In the genomic region with DNA sequence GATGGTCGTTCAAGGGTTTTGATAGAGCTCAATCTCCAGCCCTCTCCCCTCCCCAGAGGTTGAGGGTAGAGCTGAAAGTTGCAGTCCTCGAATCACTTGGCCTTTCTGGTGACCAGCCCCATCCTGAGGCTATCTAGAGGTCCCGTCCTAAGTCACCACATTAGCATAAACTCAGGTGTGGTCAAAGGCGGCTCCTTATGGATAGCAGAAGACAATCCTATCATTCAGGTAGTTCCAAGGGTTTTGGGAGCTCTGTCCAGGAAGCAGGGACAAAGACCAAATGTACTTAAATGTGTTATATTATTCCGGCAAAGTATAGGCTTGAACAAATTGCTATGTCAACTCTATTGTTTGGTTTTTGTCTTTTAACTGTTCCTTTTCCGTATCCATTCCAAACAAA, we compare ENCODE assay signal across 2 cellular contexts.
TF ChIP-seq lines count a peak whose summit lies in the region.

No MANE protein-coding gene starts in this region.

TF ChIP-seq in liver, 16 proteins besides CTCF, POLR2A, EP300 and RAD21:
- TF ChIP-seq, protein P1, sequence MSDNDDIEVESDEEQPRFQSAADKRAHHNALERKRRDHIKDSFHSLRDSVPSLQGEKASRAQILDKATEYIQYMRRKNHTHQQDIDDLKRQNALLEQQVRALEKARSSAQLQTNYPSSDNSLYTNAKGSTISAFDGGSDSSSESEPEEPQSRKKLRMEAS (IDR thresholded peaks at IDR 0.05): no peak
- no peak for TF ChIP-seq FOXA2 (IDR thresholded peaks at IDR 0.05)
- TF ChIP-seq YY1 (IDR thresholded peaks at IDR 0.05): no peak
- TF ChIP-seq FOXA1 (IDR thresholded peaks at IDR 0.05): no peak
- no peak for TF ChIP-seq HNF4A (conservative IDR thresholded peaks at IDR 0.05)
- TF ChIP-seq, protein P2, sequence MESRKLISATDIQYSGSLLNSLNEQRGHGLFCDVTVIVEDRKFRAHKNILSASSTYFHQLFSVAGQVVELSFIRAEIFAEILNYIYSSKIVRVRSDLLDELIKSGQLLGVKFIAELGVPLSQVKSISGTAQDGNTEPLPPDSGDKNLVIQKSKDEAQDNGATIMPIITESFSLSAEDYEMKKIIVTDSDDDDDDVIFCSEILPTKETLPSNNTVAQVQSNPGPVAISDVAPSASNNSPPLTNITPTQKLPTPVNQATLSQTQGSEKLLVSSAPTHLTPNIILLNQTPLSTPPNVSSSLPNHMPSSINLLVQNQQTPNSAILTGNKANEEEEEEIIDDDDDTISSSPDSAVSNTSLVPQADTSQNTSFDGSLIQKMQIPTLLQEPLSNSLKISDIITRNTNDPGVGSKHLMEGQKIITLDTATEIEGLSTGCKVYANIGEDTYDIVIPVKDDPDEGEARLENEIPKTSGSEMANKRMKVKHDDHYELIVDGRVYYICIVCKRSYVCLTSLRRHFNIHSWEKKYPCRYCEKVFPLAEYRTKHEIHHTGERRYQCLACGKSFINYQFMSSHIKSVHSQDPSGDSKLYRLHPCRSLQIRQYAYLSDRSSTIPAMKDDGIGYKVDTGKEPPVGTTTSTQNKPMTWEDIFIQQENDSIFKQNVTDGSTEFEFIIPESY (IDR thresholded peaks at IDR 0.05): no peak
- no peak for TF ChIP-seq JUND (IDR thresholded peaks at IDR 0.05)
- no peak for TF ChIP-seq GABPA (IDR thresholded peaks at IDR 0.05 in 1 of 2, conservative IDR thresholded peaks at IDR 0.05 in 1 of 2)
- TF ChIP-seq NR2F2 (IDR thresholded peaks at IDR 0.05): no peak
- TF ChIP-seq, protein P3, sequence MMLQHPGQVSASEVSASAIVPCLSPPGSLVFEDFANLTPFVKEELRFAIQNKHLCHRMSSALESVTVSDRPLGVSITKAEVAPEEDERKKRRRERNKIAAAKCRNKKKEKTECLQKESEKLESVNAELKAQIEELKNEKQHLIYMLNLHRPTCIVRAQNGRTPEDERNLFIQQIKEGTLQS (IDR thresholded peaks at IDR 0.05): no peak
- no peak for TF ChIP-seq HNF4G (IDR thresholded peaks at IDR 0.05)
- no peak for TF ChIP-seq EGR1 (IDR thresholded peaks at IDR 0.05; ENCODE audit: low read depth in 2 of 2)
- TF ChIP-seq SP1 (IDR thresholded peaks at IDR 0.05): no peak

TF ChIP-seq in HepG2, 621 proteins besides CTCF, POLR2A, EP300 and RAD21:
- TF ChIP-seq ZNF569 (CRISPR knock-in tag; IDR thresholded peaks at IDR 0.05; ENCODE audit: borderline replicate concordance) (no peak), FOXA3 (CRISPR knock-in tag; IDR thresholded peaks at IDR 0.05) (no peak), MIER3 (CRISPR knock-in tag; IDR thresholded peaks at IDR 0.05; ENCODE audit: borderline replicate concordance) (no peak), MAFG (CRISPR knock-in tag; IDR thresholded peaks at IDR 0.05) (no peak), ZSCAN22 (CRISPR knock-in tag; IDR thresholded peaks at IDR 0.05) (no peak), ATF7-NPFF (CRISPR knock-in tag; IDR thresholded peaks at IDR 0.05; ENCODE audit: low read depth) (no peak), CREM (IDR thresholded peaks at IDR 0.05) (no peak), CREM (CRISPR knock-in tag; IDR thresholded peaks at IDR 0.05) (no peak), ZKSCAN1 (IDR thresholded peaks at IDR 0.05; ENCODE audit: low read length) (no peak), ZNF607 (CRISPR knock-in tag; IDR thresholded peaks at IDR 0.05; ENCODE audit: borderline replicate concordance) (no peak), ZNF83 (CRISPR knock-in tag; IDR thresholded peaks at IDR 0.05; ENCODE audit: borderline replicate concordance) (no peak), U2AF1 (optimal IDR thresholded peaks at IDR 0.05; ENCODE audit: low read depth, low read length) (no peak), ZNF737 (CRISPR knock-in tag; IDR thresholded peaks at IDR 0.05; ENCODE audit: borderline replicate concordance) (no peak), RBM39 (IDR thresholded peaks at IDR 0.05; ENCODE audit: low read depth, low read length, poor library complexity, severe bottlenecking) (no peak), MLLT10 (CRISPR knock-in tag; IDR thresholded peaks at IDR 0.05) (no peak), SRSF9 (IDR thresholded peaks at IDR 0.05; ENCODE audit: borderline replicate concordance, insufficient read depth, low read depth, low read length, poor library complexity, severe bottlenecking) (no peak)
- TF ChIP-seq, protein P4, sequence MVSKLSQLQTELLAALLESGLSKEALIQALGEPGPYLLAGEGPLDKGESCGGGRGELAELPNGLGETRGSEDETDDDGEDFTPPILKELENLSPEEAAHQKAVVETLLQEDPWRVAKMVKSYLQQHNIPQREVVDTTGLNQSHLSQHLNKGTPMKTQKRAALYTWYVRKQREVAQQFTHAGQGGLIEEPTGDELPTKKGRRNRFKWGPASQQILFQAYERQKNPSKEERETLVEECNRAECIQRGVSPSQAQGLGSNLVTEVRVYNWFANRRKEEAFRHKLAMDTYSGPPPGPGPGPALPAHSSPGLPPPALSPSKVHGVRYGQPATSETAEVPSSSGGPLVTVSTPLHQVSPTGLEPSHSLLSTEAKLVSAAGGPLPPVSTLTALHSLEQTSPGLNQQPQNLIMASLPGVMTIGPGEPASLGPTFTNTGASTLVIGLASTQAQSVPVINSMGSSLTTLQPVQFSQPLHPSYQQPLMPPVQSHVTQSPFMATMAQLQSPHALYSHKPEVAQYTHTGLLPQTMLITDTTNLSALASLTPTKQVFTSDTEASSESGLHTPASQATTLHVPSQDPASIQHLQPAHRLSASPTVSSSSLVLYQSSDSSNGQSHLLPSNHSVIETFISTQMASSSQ (IDR thresholded peaks at IDR 0.05; ENCODE audit: low read depth): no peak
- TF ChIP-seq, protein P4 (CRISPR knock-in tag; IDR thresholded peaks at IDR 0.05; ENCODE audit: borderline replicate concordance): no peak
- TF ChIP-seq, protein P5, sequence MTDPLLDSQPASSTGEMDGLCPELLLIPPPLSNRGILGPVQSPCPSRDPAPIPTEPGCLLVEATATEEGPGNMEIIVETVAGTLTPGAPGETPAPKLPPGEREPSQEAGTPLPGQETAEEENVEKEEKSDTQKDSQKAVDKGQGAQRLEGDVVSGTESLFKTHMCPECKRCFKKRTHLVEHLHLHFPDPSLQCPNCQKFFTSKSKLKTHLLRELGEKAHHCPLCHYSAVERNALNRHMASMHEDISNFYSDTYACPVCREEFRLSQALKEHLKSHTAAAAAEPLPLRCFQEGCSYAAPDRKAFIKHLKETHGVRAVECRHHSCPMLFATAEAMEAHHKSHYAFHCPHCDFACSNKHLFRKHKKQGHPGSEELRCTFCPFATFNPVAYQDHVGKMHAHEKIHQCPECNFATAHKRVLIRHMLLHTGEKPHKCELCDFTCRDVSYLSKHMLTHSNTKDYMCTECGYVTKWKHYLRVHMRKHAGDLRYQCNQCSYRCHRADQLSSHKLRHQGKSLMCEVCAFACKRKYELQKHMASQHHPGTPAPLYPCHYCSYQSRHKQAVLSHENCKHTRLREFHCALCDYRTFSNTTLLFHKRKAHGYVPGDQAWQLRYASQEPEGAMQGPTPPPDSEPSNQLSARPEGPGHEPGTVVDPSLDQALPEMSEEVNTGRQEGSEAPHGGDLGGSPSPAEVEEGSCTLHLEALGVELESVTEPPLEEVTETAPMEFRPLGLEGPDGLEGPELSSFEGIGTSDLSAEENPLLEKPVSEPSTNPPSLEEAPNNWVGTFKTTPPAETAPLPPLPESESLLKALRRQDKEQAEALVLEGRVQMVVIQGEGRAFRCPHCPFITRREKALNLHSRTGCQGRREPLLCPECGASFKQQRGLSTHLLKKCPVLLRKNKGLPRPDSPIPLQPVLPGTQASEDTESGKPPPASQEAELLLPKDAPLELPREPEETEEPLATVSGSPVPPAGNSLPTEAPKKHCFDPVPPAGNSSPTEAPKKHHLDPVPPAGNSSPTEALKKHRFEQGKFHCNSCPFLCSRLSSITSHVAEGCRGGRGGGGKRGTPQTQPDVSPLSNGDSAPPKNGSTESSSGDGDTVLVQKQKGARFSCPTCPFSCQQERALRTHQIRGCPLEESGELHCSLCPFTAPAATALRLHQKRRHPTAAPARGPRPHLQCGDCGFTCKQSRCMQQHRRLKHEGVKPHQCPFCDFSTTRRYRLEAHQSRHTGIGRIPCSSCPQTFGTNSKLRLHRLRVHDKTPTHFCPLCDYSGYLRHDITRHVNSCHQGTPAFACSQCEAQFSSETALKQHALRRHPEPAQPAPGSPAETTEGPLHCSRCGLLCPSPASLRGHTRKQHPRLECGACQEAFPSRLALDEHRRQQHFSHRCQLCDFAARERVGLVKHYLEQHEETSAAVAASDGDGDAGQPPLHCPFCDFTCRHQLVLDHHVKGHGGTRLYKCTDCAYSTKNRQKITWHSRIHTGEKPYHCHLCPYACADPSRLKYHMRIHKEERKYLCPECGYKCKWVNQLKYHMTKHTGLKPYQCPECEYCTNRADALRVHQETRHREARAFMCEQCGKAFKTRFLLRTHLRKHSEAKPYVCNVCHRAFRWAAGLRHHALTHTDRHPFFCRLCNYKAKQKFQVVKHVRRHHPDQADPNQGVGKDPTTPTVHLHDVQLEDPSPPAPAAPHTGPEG (CRISPR knock-in tag; IDR thresholded peaks at IDR 0.05): no peak
- TF ChIP-seq, protein P6, sequence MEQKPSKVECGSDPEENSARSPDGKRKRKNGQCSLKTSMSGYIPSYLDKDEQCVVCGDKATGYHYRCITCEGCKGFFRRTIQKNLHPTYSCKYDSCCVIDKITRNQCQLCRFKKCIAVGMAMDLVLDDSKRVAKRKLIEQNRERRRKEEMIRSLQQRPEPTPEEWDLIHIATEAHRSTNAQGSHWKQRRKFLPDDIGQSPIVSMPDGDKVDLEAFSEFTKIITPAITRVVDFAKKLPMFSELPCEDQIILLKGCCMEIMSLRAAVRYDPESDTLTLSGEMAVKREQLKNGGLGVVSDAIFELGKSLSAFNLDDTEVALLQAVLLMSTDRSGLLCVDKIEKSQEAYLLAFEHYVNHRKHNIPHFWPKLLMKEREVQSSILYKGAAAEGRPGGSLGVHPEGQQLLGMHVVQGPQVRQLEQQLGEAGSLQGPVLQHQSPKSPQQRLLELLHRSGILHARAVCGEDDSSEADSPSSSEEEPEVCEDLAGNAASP (CRISPR knock-in tag; IDR thresholded peaks at IDR 0.05; ENCODE audit: borderline replicate concordance): no peak
TF ChIP-seq in HepG2: peak in this region for 0.
